In the genomic region with DNA sequence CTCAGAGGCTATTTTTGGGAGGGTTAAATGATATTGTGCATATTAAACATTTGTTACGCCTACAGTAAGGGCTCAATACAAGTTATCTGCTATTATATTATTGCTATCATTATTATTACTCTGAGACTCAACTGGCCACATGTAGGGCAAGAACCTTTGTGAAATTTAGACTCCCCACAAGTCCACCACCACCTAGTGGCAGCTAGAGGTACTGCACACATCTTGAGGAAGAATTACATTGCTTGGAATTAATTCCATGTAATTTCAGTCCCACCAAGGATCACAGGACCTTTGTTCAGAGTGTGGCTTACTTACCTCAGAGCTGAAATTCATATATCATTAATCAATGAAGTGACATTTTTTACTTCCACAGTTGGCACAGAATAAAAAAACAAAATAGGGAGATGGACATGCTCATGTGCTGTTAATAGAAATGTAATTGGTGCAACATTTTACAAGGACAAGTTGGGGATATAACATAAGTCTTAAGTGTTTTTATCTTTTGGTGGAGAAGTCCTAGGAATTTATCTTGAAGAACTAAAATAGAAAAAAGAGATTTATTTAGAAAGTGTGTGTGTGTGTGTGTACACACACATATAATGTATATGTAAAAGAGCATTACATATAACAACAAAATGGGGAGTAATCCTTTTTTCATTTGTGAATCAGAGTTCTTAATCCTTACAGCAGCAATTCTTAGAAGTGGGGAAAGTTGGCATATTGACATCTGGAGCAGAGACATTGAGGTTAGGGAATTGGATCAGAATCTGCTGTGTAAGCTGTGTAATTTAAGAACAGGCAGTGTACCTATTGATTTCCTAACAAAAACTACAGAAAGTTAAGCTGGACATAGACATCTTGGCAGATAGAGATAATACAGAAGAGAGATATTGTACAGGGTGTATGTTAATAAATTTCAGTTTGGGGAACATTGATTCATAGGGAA, we compare ENCODE assay signal across 8 cellular contexts.
DNase-seq lines count a peak whose midpoint lies in the region; FAIRE-seq and TF ChIP-seq lines count a peak whose summit lies in the region.

No MANE protein-coding gene starts in this region.

- H3K36me3 ChIP-seq in OCI-LY3 (replicated peaks; ENCODE audit: low read depth, low read length): no peaks in the 10 kb centered on the region

- H3K27me3 ChIP-seq in HL-60 (ENCODE audit: insufficient read depth, poor library complexity, severe bottlenecking): no peaks in the 10 kb centered on the region
- no peaks in the 10 kb centered on the region for H3K27me3 ChIP-seq in OCI-LY3 (ENCODE audit: low read depth, low read length)

- H2AFZ ChIP-seq in OCI-LY3 (ENCODE audit: low read depth, low read length): no peak overlapping the region

- in situ Hi-C loops in ACHN (cut with HindIII; ENCODE audit: low pct_ligation_motif_present, low pct_unique_long_range_greater_than_20kb, low sequenced_read_pairs): no loop called here

- H3K79me2 ChIP-seq in OCI-LY3 (ENCODE audit: low read length): 0 out of 2 replicates have a peak, but pooled peaks cover 5% of the 10 kb centered on the region

- no peaks in the 10 kb centered on the region for H3K9me3 Mint-ChIP-seq in nephron progenitor cell

- no peaks in the 10 kb centered on the region for H3K4me1 ChIP-seq in OCI-LY3 (ENCODE audit: low read length)

- H3K9ac ChIP-seq in OCI-LY3 (ENCODE audit: low read length): no peak overlapping the region

- no peak overlapping the region for H3K4me2 ChIP-seq in OCI-LY3 (ENCODE audit: low read length)

- FAIRE-seq in GM18507 (lab: Jason Lieb, UNC): peak; percentile 74

- H3K27ac Mint-ChIP-seq in nephron progenitor cell: no peak overlapping the region

- peaks cover 29% of the 10 kb centered on the region for H3K36me3 Mint-ChIP-seq in nephron progenitor cell (ENCODE audit: low read depth)

- H3K4me3 ChIP-seq in HL-60 (replicated peaks; ENCODE audit: insufficient read depth, low read length): no peak overlapping the region
- H3K4me3 ChIP-seq in OCI-LY3 (ENCODE audit: low read length): no peak overlapping the region

- TF ChIP-seq CTCF in HL-60 (IDR thresholded peaks at IDR 0.05; ENCODE audit: insufficient read depth, low read length): peak; percentile 87
- peak; percentile 84 for TF ChIP-seq CTCF in OCI-LY3 (IDR thresholded peaks at IDR 0.05; ENCODE audit: low read depth, low read length)
- TF ChIP-seq CTCF in nephron progenitor cell (IDR thresholded peaks at IDR 0.05): peak; percentile 96

- H3K4me3 Mint-ChIP-seq in nephron progenitor cell: no peak overlapping the region

- H3K27ac ChIP-seq in HL-60 (replicated peaks) (no peak overlapping the region), OCI-LY3 (ENCODE audit: low read length) (no peak overlapping the region), substantia nigra (ENCODE audit: low read depth, low read length, poor library complexity, severe bottlenecking) (no peak overlapping the region)

- H4K20me1 ChIP-seq in OCI-LY3 (ENCODE audit: insufficient read depth, low read length): peaks cover 9% of the 10 kb centered on the region; the same call in 1 of the 2 replicates

- peaks cover 11% of the 10 kb centered on the region for H3K4me1 Mint-ChIP-seq in nephron progenitor cell

- H3K9me3 ChIP-seq in OCI-LY3 (ENCODE audit: insufficient read depth, low read length): no peaks in the 10 kb centered on the region

- DNase-seq in ACHN (peak; percentile 76), GM18507 (ENCODE audit: extremely low spot score, insufficient read length, low read depth) (peak; percentile 32), HL-60 (ENCODE audit: low read depth in 1 of 2, low spot score in 1 of 2) (peak; percentile 43 to 72), activated T-cell treated with anti-CD3 and anti-CD28 coated beads for 24 hours (ENCODE audit: low read depth) (peak; percentile 46), fibroblast of gingiva (ENCODE audit: low read depth) (peak; percentile 69), nephron progenitor cell (peak; percentile 78), substantia nigra (lab: John Stamatoyannopoulos, UW) (peak in 34 of 49 donors; percentile 3 to 73 (median 38))

- H3K27me3 Mint-ChIP-seq in nephron progenitor cell (ENCODE audit: low read depth, poor library complexity): no peaks in the 10 kb centered on the region
